20 cellular contexts compared by ENCODE assay signal in genomic region chr1:174812656-174813055, GRCh38.
DNase-seq lines count a peak whose midpoint lies in the region; ATAC-seq, FAIRE-seq and TF ChIP-seq lines count a peak whose summit lies in the region.
"Had no signal": no experiment of that assay in that cellular context is flagged by ENCODE, and none has a peak within 500 bp of the region (broad histone marks: within the 10 kb centered on the region; RNA-seq: fewer than 3 reads in every experiment).

No MANE protein-coding gene starts in this region.

- no peak overlapping the region for H3K4me3 ChIP-seq in foreskin fibroblast (ENCODE audit: low read depth in 1 of 2, low read length in 2 of 2)
- H3K4me3 ChIP-seq in small intestine (ENCODE audit: low read depth in 1 of 2, low read length in 2 of 2), result no peak overlapping the region
- H3K4me3 ChIP-seq: ascending aorta, heart left ventricle, upper lobe of right lung had no signal

- no peak for ATAC-seq in HG03457 (IDR thresholded peaks at IDR 0.05; ENCODE audit: unreplicated experiment)
- ATAC-seq: effector memory CD8-positive, alpha-beta T cell; sciatic nerve; T-cell; upper lobe of right lung had no signal

- DNase-seq in HT1080 (ENCODE audit: low read depth) (peak; percentile 49), RCC 7860 (ENCODE audit: low spot score) (peak; percentile 32), foreskin fibroblast (peak; percentile 27 to 41), small intestine (peak; percentile 50), COLO829 (ENCODE audit: low spot score) (no peak)
- DNase-seq in stimulated activated CD4-positive, alpha-beta T cell treated with anti-CD3 and anti-CD28 coated beads, Interleukin-12 subunit alpha, Interleukin-12 subunit beta, amount 100 ng/mL, for 4 hours, result no peak
- DNase-seq: activated CD4-positive, alpha-beta T cell treated with anti-CD3 and anti-CD28 coated beads, Interleukin-2, amount 50 U/mL, for 48 hours; activated naive CD4-positive, alpha-beta T cell treated with anti-CD3 and anti-CD28 coated beads, Interleukin-2, amount 50 U/mL, for 16 hours; AML-193; cerebellar nuclear complex; effector memory CD8-positive, alpha-beta T cell; heart left ventricle; immature natural killer cell; NCI-H2029 treated with DMSO at 0.1 percent for 48 hours; NCI-H446 treated with DMSO at 0.1 percent for 48 hours; T-cell; upper lobe of right lung had no signal

- FAIRE-seq in RCC 7860 (lab: Jason Lieb, UNC) (no peak), small intestine (lab: Jason Lieb, UNC) (no peak)

- no peaks in the 10 kb centered on the region for H3K9me3 ChIP-seq in small intestine (ENCODE audit: control insufficient read depth, low read depth)
- H3K9me3 ChIP-seq: ascending aorta, heart left ventricle, upper lobe of right lung had no signal

- no peaks in the 10 kb centered on the region for H3K4me1 ChIP-seq in small intestine (ENCODE audit: control insufficient read depth in 2 of 2, insufficient read depth in 1 of 2, low read depth in 1 of 2, low read length in 1 of 2)
- H3K4me1 ChIP-seq: ascending aorta, upper lobe of right lung had no signal

- H3K36me3 ChIP-seq in small intestine (ENCODE audit: control insufficient read depth in 2 of 2, insufficient read depth in 2 of 2, low read length in 2 of 2), result peaks cover 0 to 4% of the 10 kb centered on the region in 2 donors
- H3K36me3 ChIP-seq: ascending aorta, upper lobe of right lung had no signal

- TF ChIP-seq CTCF in foreskin fibroblast (IDR thresholded peaks at IDR 0.05; ENCODE audit: low read depth, low read length), result no peak

- no peak overlapping the region for H3K27ac ChIP-seq in small intestine (ENCODE audit: low read depth in 1 of 2, low read length in 1 of 2)
- H3K27ac ChIP-seq: ascending aorta, heart left ventricle, upper lobe of right lung had no signal

- H3K27me3 ChIP-seq in small intestine (ENCODE audit: control insufficient read depth in 2 of 2, insufficient read depth in 2 of 2, low read length in 2 of 2), result no peaks in the 10 kb centered on the region
- H3K27me3 ChIP-seq: ascending aorta, heart left ventricle, upper lobe of right lung had no signal

Comparison
In these comparisons a context has a peak if more than half of its experiments do, and no peak if none do; other contexts are left out.
1. DNase-seq: peak in HT1080 (single experiment), RCC 7860 (single experiment), foreskin fibroblast (2 of 2) and small intestine (single experiment); none in stimulated activated CD4-positive, alpha-beta T cell treated with anti-CD3 and anti-CD28 coated beads, Interleukin-12 subunit alpha, Interleukin-12 subunit beta, amount 100 ng/mL, for 4 hours (single experiment) and COLO829 (single experiment).